In the genomic region with DNA sequence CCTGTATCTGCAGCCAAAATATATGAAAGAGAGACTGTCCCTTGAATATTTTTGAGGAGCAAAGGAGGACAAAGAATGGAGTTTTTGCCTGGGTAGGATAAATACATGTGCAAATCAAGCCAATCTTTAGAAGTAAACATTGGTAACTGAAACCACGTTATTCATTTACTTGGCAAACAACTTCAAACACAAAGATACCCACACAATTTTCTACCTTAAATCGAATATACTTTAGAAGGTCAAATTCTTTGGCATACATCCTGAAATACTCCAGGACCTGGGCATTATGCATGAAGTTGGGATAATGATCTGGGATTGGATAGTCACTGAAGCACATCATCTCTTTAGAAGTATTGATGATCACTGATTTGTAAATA, we compare ENCODE assay signal across 1 cellular context.
TF ChIP-seq lines count a peak whose summit lies in the region.

No MANE protein-coding gene starts in this region.

TF ChIP-seq in HepG2, 621 proteins besides CTCF, POLR2A, EP300 and RAD21 (continued from another document and continues in another):
- TF ChIP-seq ZNF609 (CRISPR knock-in tag; IDR thresholded peaks at IDR 0.05; ENCODE audit: borderline replicate concordance) (peak; percentile 87), ZNF616 (CRISPR knock-in tag; IDR thresholded peaks at IDR 0.05; ENCODE audit: low read depth) (no peak), ZNF44 (CRISPR knock-in tag; IDR thresholded peaks at IDR 0.05) (no peak), GTF3A (CRISPR knock-in tag; conservative IDR thresholded peaks at IDR 0.05) (0 out of 2 replicates have a peak, but pooled peaks have one; percentile 28), ZNF614 (CRISPR knock-in tag; IDR thresholded peaks at IDR 0.05; ENCODE audit: borderline replicate concordance) (0 out of 2 replicates have a peak, but pooled peaks have one; percentile 23), ZNF547 (CRISPR knock-in tag; IDR thresholded peaks at IDR 0.05) (no peak), BORCS8-MEF2B (CRISPR knock-in tag; IDR thresholded peaks at IDR 0.05) (no peak), KDM6A (CRISPR knock-in tag; IDR thresholded peaks at IDR 0.05; ENCODE audit: low read depth) (peak; percentile 67; the same call in 1 of the 2 replicates), HOXA9 (CRISPR knock-in tag; IDR thresholded peaks at IDR 0.05; ENCODE audit: borderline replicate concordance) (no peak), JARID2 (CRISPR knock-in tag; IDR thresholded peaks at IDR 0.05; ENCODE audit: insufficient replicate concordance) (no peak), ESRRA (CRISPR knock-in tag; IDR thresholded peaks at IDR 0.05; ENCODE audit: low read depth) (peak; percentile 47; the same call in 1 of the 2 replicates), SOX5 (CRISPR knock-in tag; IDR thresholded peaks at IDR 0.05; ENCODE audit: borderline replicate concordance) (peak; percentile 94), ZNF574 (CRISPR knock-in tag; IDR thresholded peaks at IDR 0.05) (no peak), THAP11 (CRISPR knock-in tag; IDR thresholded peaks at IDR 0.05) (peak; percentile 54; the same call in 1 of the 2 replicates), AHDC1 (CRISPR knock-in tag; IDR thresholded peaks at IDR 0.05; ENCODE audit: borderline replicate concordance) (peak; percentile 72; the same call in 1 of the 2 replicates), MYNN (CRISPR knock-in tag; IDR thresholded peaks at IDR 0.05; ENCODE audit: low read depth) (no peak), RAD51 (IDR thresholded peaks at IDR 0.05; ENCODE audit: borderline replicate concordance) (no peak), ZKSCAN8 (CRISPR knock-in tag; IDR thresholded peaks at IDR 0.05; ENCODE audit: borderline replicate concordance) (0 out of 2 replicates have a peak, but pooled peaks have one; percentile 62), ZNF224 (CRISPR knock-in tag; IDR thresholded peaks at IDR 0.05) (no peak), CBX5 (CRISPR knock-in tag; IDR thresholded peaks at IDR 0.05; ENCODE audit: borderline replicate concordance) (no peak), ZFP41 (CRISPR knock-in tag; IDR thresholded peaks at IDR 0.05; ENCODE audit: borderline replicate concordance) (no peak), ZBTB42 (CRISPR knock-in tag; IDR thresholded peaks at IDR 0.05) (no peak), ETV5 (CRISPR knock-in tag; IDR thresholded peaks at IDR 0.05; ENCODE audit: borderline replicate concordance) (peak; percentile 60; the same call in 1 of the 2 replicates), ZNF557 (CRISPR knock-in tag; IDR thresholded peaks at IDR 0.05) (no peak), ZNF280D (CRISPR knock-in tag; IDR thresholded peaks at IDR 0.05) (no peak), CCAR2 (optimal IDR thresholded peaks at IDR 0.05; ENCODE audit: low read depth, low read length) (no peak), ZNF7 (CRISPR knock-in tag; IDR thresholded peaks at IDR 0.05) (no peak), ZNF292 (CRISPR knock-in tag; IDR thresholded peaks at IDR 0.05; ENCODE audit: borderline replicate concordance, low read depth) (no peak), SOX13 (IDR thresholded peaks at IDR 0.05) (no peak), SOX13 (CRISPR knock-in tag; conservative IDR thresholded peaks at IDR 0.05 in 1 of 2, IDR thresholded peaks at IDR 0.05 in 1 of 2) (peak in 1 of 2 experiments; percentile 93; a peak in 2 of 4 replicates), PAF1 (CRISPR knock-in tag; IDR thresholded peaks at IDR 0.05) (0 out of 2 replicates have a peak, but pooled peaks have one; percentile 14)
- TF ChIP-seq, protein P1, sequence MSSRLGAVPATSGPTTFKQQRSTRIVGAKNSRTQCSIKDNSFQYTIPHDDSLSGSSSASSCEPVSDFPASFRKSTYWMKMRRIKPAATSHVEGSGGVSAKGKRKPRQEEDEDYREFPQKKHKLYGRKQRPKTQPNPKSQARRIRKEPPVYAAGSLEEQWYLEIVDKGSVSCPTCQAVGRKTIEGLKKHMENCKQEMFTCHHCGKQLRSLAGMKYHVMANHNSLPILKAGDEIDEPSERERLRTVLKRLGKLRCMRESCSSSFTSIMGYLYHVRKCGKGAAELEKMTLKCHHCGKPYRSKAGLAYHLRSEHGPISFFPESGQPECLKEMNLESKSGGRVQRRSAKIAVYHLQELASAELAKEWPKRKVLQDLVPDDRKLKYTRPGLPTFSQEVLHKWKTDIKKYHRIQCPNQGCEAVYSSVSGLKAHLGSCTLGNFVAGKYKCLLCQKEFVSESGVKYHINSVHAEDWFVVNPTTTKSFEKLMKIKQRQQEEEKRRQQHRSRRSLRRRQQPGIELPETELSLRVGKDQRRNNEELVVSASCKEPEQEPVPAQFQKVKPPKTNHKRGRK (CRISPR knock-in tag; IDR thresholded peaks at IDR 0.05): no peak
- TF ChIP-seq, protein P2, sequence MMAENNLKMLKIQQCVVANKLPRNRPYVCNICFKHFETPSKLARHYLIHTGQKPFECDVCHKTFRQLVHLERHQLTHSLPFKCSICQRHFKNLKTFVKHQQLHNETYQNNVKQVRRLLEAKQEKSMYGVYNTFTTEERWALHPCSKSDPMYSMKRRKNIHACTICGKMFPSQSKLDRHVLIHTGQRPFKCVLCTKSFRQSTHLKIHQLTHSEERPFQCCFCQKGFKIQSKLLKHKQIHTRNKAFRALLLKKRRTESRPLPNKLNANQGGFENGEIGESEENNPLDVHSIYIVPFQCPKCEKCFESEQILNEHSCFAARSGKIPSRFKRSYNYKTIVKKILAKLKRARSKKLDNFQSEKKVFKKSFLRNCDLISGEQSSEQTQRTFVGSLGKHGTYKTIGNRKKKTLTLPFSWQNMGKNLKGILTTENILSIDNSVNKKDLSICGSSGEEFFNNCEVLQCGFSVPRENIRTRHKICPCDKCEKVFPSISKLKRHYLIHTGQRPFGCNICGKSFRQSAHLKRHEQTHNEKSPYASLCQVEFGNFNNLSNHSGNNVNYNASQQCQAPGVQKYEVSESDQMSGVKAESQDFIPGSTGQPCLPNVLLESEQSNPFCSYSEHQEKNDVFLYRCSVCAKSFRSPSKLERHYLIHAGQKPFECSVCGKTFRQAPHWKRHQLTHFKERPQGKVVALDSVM (CRISPR knock-in tag; IDR thresholded peaks at IDR 0.05): no peak
- TF ChIP-seq, protein P3, sequence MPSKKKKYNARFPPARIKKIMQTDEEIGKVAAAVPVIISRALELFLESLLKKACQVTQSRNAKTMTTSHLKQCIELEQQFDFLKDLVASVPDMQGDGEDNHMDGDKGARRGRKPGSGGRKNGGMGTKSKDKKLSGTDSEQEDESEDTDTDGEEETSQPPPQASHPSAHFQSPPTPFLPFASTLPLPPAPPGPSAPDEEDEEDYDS (CRISPR knock-in tag; IDR thresholded peaks at IDR 0.05): peak; percentile 55
